Comparison of ENCODE assay signal across 20 cellular contexts in the genomic region with DNA sequence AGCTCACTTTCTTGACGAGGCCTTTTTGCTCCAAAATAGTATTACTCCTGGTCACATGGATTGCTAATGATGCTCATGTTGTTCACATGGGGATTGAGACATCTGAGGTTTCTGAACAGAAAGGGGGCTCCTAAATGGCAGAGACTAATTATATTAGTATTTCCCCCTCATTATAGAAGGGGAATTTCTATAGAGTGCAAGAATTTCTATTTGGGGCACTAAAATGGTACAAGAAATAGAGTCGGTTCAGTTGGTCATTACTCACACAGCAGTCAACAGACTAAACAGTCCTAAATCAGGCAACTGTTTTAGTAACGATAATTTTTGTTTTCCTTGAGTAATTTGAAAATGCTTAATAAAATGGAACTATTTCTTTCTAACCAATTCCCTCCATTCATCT.
DNase-seq lines count a peak whose midpoint lies in the region; ATAC-seq and TF ChIP-seq lines count a peak whose summit lies in the region.
"Had no signal": no experiment of that assay in that cellular context is flagged by ENCODE, and none has a peak within 500 bp of the region (broad histone marks: within the 10 kb centered on the region; RNA-seq: fewer than 3 reads in every experiment).

No MANE protein-coding gene starts in this region.

- BruUV-seq in HCT116 (replicated peaks; lab: Mats Ljungman, UMichigan), result no TSS peak

- DNase-seq in HCT116 (ENCODE audit: low read depth, low spot score), result no peak
- no peak for DNase-seq in SJSA1 (ENCODE audit: low read depth in 1 of 2, low spot score in 2 of 2)
- no peak for DNase-seq in hepatocyte (ENCODE audit: low spot score)
- no peak for DNase-seq in stomach
- no peak for DNase-seq in NCI-H2081 (lab: John Stamatoyannopoulos, UW)
- DNase-seq in NCI-H128 (lab: John Stamatoyannopoulos, UW; ENCODE audit: unreplicated experiment), result no peak
- DNase-seq: activated CD4-positive, alpha-beta T cell treated with anti-CD3 and anti-CD28 coated beads for 4 hours; activated CD8-positive, alpha-beta memory T cell treated with anti-CD3 and anti-CD28 coated beads for 24 hours; activated effector memory CD4-positive, alpha-beta T cell treated with Interleukin-2 at 50 U/mL for 16 hours; activated naive CD8-positive, alpha-beta T cell treated with anti-CD3 and anti-CD28 coated beads for 36 hours; naive thymus-derived CD4-positive, alpha-beta T cell; NCI-H1417 treated with DMSO at 0.1 percent for 48 hours; NCI-H2107; NCI-H774; stimulated activated CD4-positive, alpha-beta T cell treated with anti-CD3 and anti-CD28 coated beads, Interleukin-2, amount 100 ng/mL, for 24 hours had no signal

- ATAC-seq in HCT116 (no peak), GM18909 (IDR thresholded peaks at IDR 0.05; ENCODE audit: poor library complexity, unreplicated experiment) (no peak)
- ATAC-seq: GM23338, K562 had no signal

- no peak overlapping the region for H2AFZ ChIP-seq in HCT116 (ENCODE audit: low read depth, low read length, poor library complexity, severe bottlenecking)
- H2AFZ ChIP-seq in hepatocyte, result no peak overlapping the region
- H2AFZ ChIP-seq: GM23338 had no signal

- TF ChIP-seq CTCF in HCT116 (IDR thresholded peaks at IDR 0.05 in 2 of 3, conservative IDR thresholded peaks at IDR 0.05 in 1 of 3; ENCODE audit: borderline replicate concordance in 1 of 3, insufficient read depth in 1 of 3, low read depth in 2 of 3, low read length in 2 of 3), result no peak
- TF ChIP-seq CTCF in hepatocyte (IDR thresholded peaks at IDR 0.05; ENCODE audit: poor library complexity), result no peak
- TF ChIP-seq CTCF in stomach (IDR thresholded peaks at IDR 0.05), result no peak

- TF ChIP-seq POLR2A in HCT116 (IDR thresholded peaks at IDR 0.05; ENCODE audit: borderline replicate concordance, extremely low read depth, insufficient read depth, insufficient read length) (no peak), stomach (IDR thresholded peaks at IDR 0.05) (no peak)

- no peak for TF ChIP-seq EP300 in stomach (IDR thresholded peaks at IDR 0.05)

- no peaks in the 10 kb centered on the region for H3K9me3 ChIP-seq in HCT116 (ENCODE audit: control insufficient read depth in 1 of 2, insufficient read depth in 1 of 2, low read depth in 1 of 2, low read length in 2 of 2)
- no peaks in the 10 kb centered on the region for H3K9me3 ChIP-seq in SJSA1 (replicated peaks)
- H3K9me3 ChIP-seq in hepatocyte (ENCODE audit: low read depth), result no peaks in the 10 kb centered on the region
- no peaks in the 10 kb centered on the region for H3K9me3 ChIP-seq in stomach
- H3K9me3 ChIP-seq: transverse colon had no signal

- no peak for TF ChIP-seq RAD21 in HCT116 (IDR thresholded peaks at IDR 0.05; ENCODE audit: low read depth)

- H3K27ac ChIP-seq in HCT116 (ENCODE audit: low read depth, low read length), result no peak overlapping the region
- 0 out of 2 replicates have a peak overlapping the region, but pooled peaks have one; percentile 11 for H3K27ac ChIP-seq in SJSA1
- H3K27ac ChIP-seq in hepatocyte, result peak overlapping the region; percentile 33
- peak overlapping the region in 4 of 5 donors; percentile 16 to 75 (median 68) for H3K27ac ChIP-seq in stomach

- H3K9ac ChIP-seq in HCT116 (ENCODE audit: low read length), result no peak overlapping the region

- POLR2A ChIA-PET in HCT116 (lab: Charles Lee), result no interaction called here

- H3K36me3 ChIP-seq in HCT116 (ENCODE audit: control insufficient read depth in 1 of 2, insufficient read depth in 2 of 2, low read length in 2 of 2), result no peaks in the 10 kb centered on the region
- H3K36me3 ChIP-seq in SJSA1, result no peaks in the 10 kb centered on the region
- H3K36me3 ChIP-seq in hepatocyte (replicated peaks; ENCODE audit: insufficient read depth, low read depth), result no peaks in the 10 kb centered on the region
- no peaks in the 10 kb centered on the region for H3K36me3 ChIP-seq in stomach
- H3K36me3 ChIP-seq: transverse colon had no signal

- no peaks in the 10 kb centered on the region for H3K9me2 ChIP-seq in HCT116 (ENCODE audit: insufficient read depth)
- H3K9me2 ChIP-seq in hepatocyte (replicated peaks; ENCODE audit: insufficient read depth), result no peaks in the 10 kb centered on the region

- CTCF ChIA-PET in HCT116 (lab: Charles Lee), result no interaction called here

- peaks cover 24 to 43% of the 10 kb centered on the region in 2 experiments for H3K4me1 ChIP-seq in HCT116 (ENCODE audit: control insufficient read depth in 1 of 2, insufficient read depth in 2 of 2, low read length in 2 of 2)
- H3K4me1 ChIP-seq in SJSA1 (replicated peaks), result peaks cover 65% of the 10 kb centered on the region
- H3K4me1 ChIP-seq in hepatocyte (ENCODE audit: insufficient read depth), result peaks cover 24% of the 10 kb centered on the region
- H3K4me1 ChIP-seq in stomach, result peaks cover 5 to 60% (median 34%) of the 10 kb centered on the region in 4 donors

- H3K27me3 ChIP-seq in HCT116 (ENCODE audit: insufficient read depth, low read length) (no peaks in the 10 kb centered on the region), SJSA1 (replicated peaks) (no peaks in the 10 kb centered on the region), hepatocyte (no peaks in the 10 kb centered on the region), stomach (no peaks in the 10 kb centered on the region)
- H3K27me3 ChIP-seq: BLaER1 treated with 17β-estradiol and CSF1 and Interleukin-3, amounts not matched to agents 10 nM and 100 nM; transverse colon had no signal

- H4K20me1 ChIP-seq in HCT116 (ENCODE audit: insufficient read depth) (no peaks in the 10 kb centered on the region), hepatocyte (ENCODE audit: insufficient read depth, poor library complexity, severe bottlenecking) (no peaks in the 10 kb centered on the region)
- H4K20me1 ChIP-seq: BLaER1 treated with 17β-estradiol and CSF1 and Interleukin-3, amounts not matched to agents 10 nM and 100 nM had no signal

- H3K4me2 ChIP-seq in HCT116 (ENCODE audit: low read length) (peak overlapping the region; percentile 56), hepatocyte (no peak overlapping the region)
- H3K4me2 ChIP-seq: GM23338 had no signal

- RAD21 ChIA-PET in HCT116 (lab: Charles Lee; ENCODE audit: low non-redundant PET in 1 of 2, low total read pairs in 2 of 2, uncharacterized antibody in 2 of 2, unreplicated experiment in 2 of 2), result no interaction called here

- no peaks in the 10 kb centered on the region for H3K79me2 ChIP-seq in HCT116 (ENCODE audit: insufficient read depth, low read length)
- no peaks in the 10 kb centered on the region for H3K79me2 ChIP-seq in hepatocyte

- intact Hi-C loops in HCT116 (cut with micrococcal nuclease), result no loop called here
- intact Hi-C loops in stomach (cut with DNase I; ENCODE audit: low total_unique reads), result no loop called here

- WGBS in hepatocyte (ENCODE audit: low lambda C conversion rate, missing lambda C conversion rate), result 86% methylated on average over 3 of the region's 3 CpGs
- WGBS in stomach, 5 donors, result 66 to 83% (median 75%) methylated on average over 3 of the region's 3 CpGs

- H3K4me3 ChIP-seq in HCT116 (replicated peaks in 1 of 2; ENCODE audit: low read depth in 1 of 2, low read length in 2 of 2), result no peak overlapping the region
- H3K4me3 ChIP-seq in SJSA1, result no peak overlapping the region
- H3K4me3 ChIP-seq in hepatocyte, result no peak overlapping the region
- H3K4me3 ChIP-seq in stomach, result no peak overlapping the region
- H3K4me3 ChIP-seq: BLaER1 treated with 17β-estradiol and CSF1 and Interleukin-3, amounts not matched to agents 10 nM and 100 nM; GM23338; K562; transverse colon had no signal

TF ChIP-seq in HCT116, 20 proteins besides CTCF, POLR2A, EP300 and RAD21 (continues in another document):
- TF ChIP-seq POLR2AphosphoS5 (IDR thresholded peaks at IDR 0.05; ENCODE audit: low read depth, low read length) (no peak), EZH2 (IDR thresholded peaks at IDR 0.05) (no peak), EGR1 (IDR thresholded peaks at IDR 0.05; ENCODE audit: low read depth) (no peak)
- TF ChIP-seq, protein P1, sequence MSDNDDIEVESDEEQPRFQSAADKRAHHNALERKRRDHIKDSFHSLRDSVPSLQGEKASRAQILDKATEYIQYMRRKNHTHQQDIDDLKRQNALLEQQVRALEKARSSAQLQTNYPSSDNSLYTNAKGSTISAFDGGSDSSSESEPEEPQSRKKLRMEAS (IDR thresholded peaks at IDR 0.05), result no peak
- TF ChIP-seq, protein P2, sequence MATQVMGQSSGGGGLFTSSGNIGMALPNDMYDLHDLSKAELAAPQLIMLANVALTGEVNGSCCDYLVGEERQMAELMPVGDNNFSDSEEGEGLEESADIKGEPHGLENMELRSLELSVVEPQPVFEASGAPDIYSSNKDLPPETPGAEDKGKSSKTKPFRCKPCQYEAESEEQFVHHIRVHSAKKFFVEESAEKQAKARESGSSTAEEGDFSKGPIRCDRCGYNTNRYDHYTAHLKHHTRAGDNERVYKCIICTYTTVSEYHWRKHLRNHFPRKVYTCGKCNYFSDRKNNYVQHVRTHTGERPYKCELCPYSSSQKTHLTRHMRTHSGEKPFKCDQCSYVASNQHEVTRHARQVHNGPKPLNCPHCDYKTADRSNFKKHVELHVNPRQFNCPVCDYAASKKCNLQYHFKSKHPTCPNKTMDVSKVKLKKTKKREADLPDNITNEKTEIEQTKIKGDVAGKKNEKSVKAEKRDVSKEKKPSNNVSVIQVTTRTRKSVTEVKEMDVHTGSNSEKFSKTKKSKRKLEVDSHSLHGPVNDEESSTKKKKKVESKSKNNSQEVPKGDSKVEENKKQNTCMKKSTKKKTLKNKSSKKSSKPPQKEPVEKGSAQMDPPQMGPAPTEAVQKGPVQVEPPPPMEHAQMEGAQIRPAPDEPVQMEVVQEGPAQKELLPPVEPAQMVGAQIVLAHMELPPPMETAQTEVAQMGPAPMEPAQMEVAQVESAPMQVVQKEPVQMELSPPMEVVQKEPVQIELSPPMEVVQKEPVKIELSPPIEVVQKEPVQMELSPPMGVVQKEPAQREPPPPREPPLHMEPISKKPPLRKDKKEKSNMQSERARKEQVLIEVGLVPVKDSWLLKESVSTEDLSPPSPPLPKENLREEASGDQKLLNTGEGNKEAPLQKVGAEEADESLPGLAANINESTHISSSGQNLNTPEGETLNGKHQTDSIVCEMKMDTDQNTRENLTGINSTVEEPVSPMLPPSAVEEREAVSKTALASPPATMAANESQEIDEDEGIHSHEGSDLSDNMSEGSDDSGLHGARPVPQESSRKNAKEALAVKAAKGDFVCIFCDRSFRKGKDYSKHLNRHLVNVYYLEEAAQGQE (IDR thresholded peaks at IDR 0.05; ENCODE audit: low read depth), result no peak
